In genomic region chr19:57436392-57436791, GRCh38 we compare ENCODE assay signal across 1 cellular context.
TF ChIP-seq lines count a peak whose summit lies in the region.

No MANE protein-coding gene starts in this region.

TF ChIP-seq in SK-N-SH, 30 proteins besides CTCF, POLR2A, EP300 and RAD21 (continued from another document):
- TF ChIP-seq ZBTB33 (IDR thresholded peaks at IDR 0.05; ENCODE audit: borderline replicate concordance, low read depth) (no peak), IRF3 (IDR thresholded peaks at IDR 0.05; ENCODE audit: low read depth, low read length) (no peak), PBX3 (IDR thresholded peaks at IDR 0.05) (no peak), TEAD4 (IDR thresholded peaks at IDR 0.05; ENCODE audit: borderline replicate concordance, insufficient read depth) (no peak), SMC3 (IDR thresholded peaks at IDR 0.05; ENCODE audit: low read depth, low read length) (no peak)
